1 cellular context compared by ENCODE assay signal in genomic region chr17:82545071-82545462, GRCh38.
TF ChIP-seq lines count a peak whose summit lies in the region.

No MANE protein-coding gene starts in this region.

TF ChIP-seq in GM23338, 12 proteins besides CTCF, POLR2A, EP300 and RAD21 (continued from another document):
- TF ChIP-seq ZNF462 (CRISPR knock-in tag; IDR thresholded peaks at IDR 0.05) (no peak), CREB1 (CRISPR knock-in tag; IDR thresholded peaks at IDR 0.05; ENCODE audit: low read depth) (no peak), EZH2 (IDR thresholded peaks at IDR 0.05; ENCODE audit: low read depth, unreplicated experiment) (no peak), ZNF114 (CRISPR knock-in tag; IDR thresholded peaks at IDR 0.05) (no peak), POLR2AphosphoS5 (IDR thresholded peaks at IDR 0.05; ENCODE audit: low read depth) (no peak), NANOG (IDR thresholded peaks at IDR 0.05; ENCODE audit: borderline replicate concordance) (no peak), REST (IDR thresholded peaks at IDR 0.05; ENCODE audit: unreplicated experiment) (no peak), ETS1 (IDR thresholded peaks at IDR 0.05) (no peak), STAT1 (IDR thresholded peaks at IDR 0.05; ENCODE audit: unreplicated experiment) (no peak), ZNF331 (CRISPR knock-in tag; IDR thresholded peaks at IDR 0.05; ENCODE audit: low read depth) (no peak)
